ENCODE assay signal across 29 cellular contexts in genomic region chrX:134570509-134570846, GRCh38.
DNase-seq lines count a peak whose midpoint lies in the region; ATAC-seq lines count a peak whose summit lies in the region.
"Had no signal": no experiment of that assay in that cellular context is flagged by ENCODE, and none has a peak within 500 bp of the region (broad histone marks: within the 10 kb centered on the region; RNA-seq: fewer than 3 reads in every experiment).

No MANE protein-coding gene starts in this region.

- no peak overlapping the region for H3K27ac ChIP-seq in right cardiac atrium (ENCODE audit: low read length)
- H3K27ac ChIP-seq in SJCRH30, result peak overlapping the region; percentile 6
- H3K27ac ChIP-seq: adrenal gland, body of pancreas, esophagus squamous epithelium, foreskin keratinocyte, thoracic aorta had no signal

- intact Hi-C loops in Right ventricle myocardium superior (cut with DNase I) (no loop called here), right cardiac atrium (cut with DNase I) (no loop called here)

- H3K4me3 ChIP-seq in right cardiac atrium (ENCODE audit: low read length) (no peak overlapping the region), SJCRH30 (no peak overlapping the region)
- H3K4me3 ChIP-seq: adrenal gland, body of pancreas, esophagus squamous epithelium, lung, MG63, thoracic aorta had no signal

- H3K9me3 ChIP-seq in right cardiac atrium (ENCODE audit: control insufficient read depth, low read length) (no peaks in the 10 kb centered on the region), SJCRH30 (replicated peaks) (no peaks in the 10 kb centered on the region)
- H3K9me3 ChIP-seq: adrenal gland, body of pancreas, esophagus squamous epithelium, MG63, thoracic aorta had no signal

- no peak overlapping the region for H3K27ac Mint-ChIP-seq in effector memory CD8-positive, alpha-beta T cell
- H3K27ac Mint-ChIP-seq: activated naive CD4-positive, alpha-beta T cell treated with anti-CD3 and anti-CD28 coated beads for 36 hours; B cell; CD8-positive, alpha-beta T cell; nephron progenitor cell had no signal

- H3K4me1 Mint-ChIP-seq in effector memory CD8-positive, alpha-beta T cell (ENCODE audit: low read depth in 2 of 2), result no peaks in the 10 kb centered on the region
- H3K4me1 Mint-ChIP-seq: B cell had no signal

- peaks cover 2 to 20% of the 10 kb centered on the region in 2 donors for H3K27me3 Mint-ChIP-seq in effector memory CD8-positive, alpha-beta T cell

- H3K9me3 Mint-ChIP-seq in effector memory CD8-positive, alpha-beta T cell, result no peaks in the 10 kb centered on the region
- H3K9me3 Mint-ChIP-seq: activated naive CD4-positive, alpha-beta T cell treated with anti-CD3 and anti-CD28 coated beads for 36 hours; CD8-positive, alpha-beta T cell had no signal

- no peak overlapping the region for H3K4me3 Mint-ChIP-seq in effector memory CD8-positive, alpha-beta T cell
- H3K4me3 Mint-ChIP-seq: activated naive CD4-positive, alpha-beta T cell treated with anti-CD3 and anti-CD28 coated beads for 36 hours; B cell; CD8-positive, alpha-beta T cell; nephron progenitor cell had no signal

- 54% methylated on average over 3 of the region's 3 CpGs for WGBS in right cardiac atrium

- H3K36me3 ChIP-seq in SJCRH30, result no peaks in the 10 kb centered on the region
- H3K36me3 ChIP-seq: adrenal gland, esophagus squamous epithelium, MG63, thoracic aorta had no signal

- H3K27me3 ChIP-seq in right cardiac atrium (ENCODE audit: control insufficient read depth, insufficient read depth) (no peaks in the 10 kb centered on the region), SJCRH30 (no peaks in the 10 kb centered on the region)
- H3K27me3 ChIP-seq: body of pancreas, foreskin keratinocyte, MG63 had no signal

- peak; percentile 81 for ATAC-seq in Right ventricle myocardium superior (ENCODE audit: poor library complexity)
- ATAC-seq in right cardiac atrium, result no peak
- ATAC-seq in effector memory CD8-positive, alpha-beta T cell (replicated peaks), result no peak
- no peak for ATAC-seq in HG02840 (IDR thresholded peaks at IDR 0.05; ENCODE audit: low FRiP score, unreplicated experiment)
- ATAC-seq: activated CD4-positive, CD25-positive, alpha-beta regulatory T cell treated with anti-CD3 and anti-CD28 coated beads, Interleukin-2, amount 50 U/mL, for 24 hours; body of pancreas; CD8-positive, alpha-beta T cell; foreskin keratinocyte; stimulated activated naive CD8-positive, alpha-beta T cell treated with anti-CD3 and anti-CD28 coated beads, Interleukin-15, Interleukin-2, amounts not matched to agents 100 U/mL and 50 U/mL, for 24 hours had no signal

- DNase-seq in Right ventricle myocardium superior (no peak), right cardiac atrium (no peak), SJCRH30 (peak in 1 of 2 experiments; percentile 44), left kidney (ENCODE audit: low read depth, low spot score) (peak; percentile 1), NCI-H748 (lab: John Stamatoyannopoulos, UW; ENCODE audit: unreplicated experiment) (no peak)
- no peak for DNase-seq in effector memory CD8-positive, alpha-beta T cell
- DNase-seq: ACHN; activated CD4-positive, alpha-beta T cell treated with anti-CD3 and anti-CD28 coated beads, Interleukin-2, amount 50 U/mL, for 4 hours; activated naive CD4-positive, alpha-beta T cell treated with anti-CD3 and anti-CD28 coated beads for 36 hours; adrenal gland; body of pancreas; CD8-positive, alpha-beta T cell; esophagus squamous epithelium; foreskin keratinocyte; KG1; kidney glomerular epithelial cell; MG63; NCI-H1105; NCI-H187 treated with DMSO at 0.1 percent for 48 hours; NCI-H748 treated with DMSO at 0.1 percent for 48 hours; nephron progenitor cell; small intestine; stimulated activated CD4-positive, alpha-beta T cell treated with anti-CD3 and anti-CD28 coated beads, Interleukin-1b, Interleukin-23, amount 100 ng/mL, for 48 hours; stimulated activated naive CD8-positive, alpha-beta T cell treated with anti-CD3 and anti-CD28 coated beads, Interleukin-15, Interleukin-2, amounts not matched to agents 100 U/mL and 50 U/mL, for 24 hours had no signal

- H3K4me1 ChIP-seq in right cardiac atrium (ENCODE audit: control insufficient read depth, insufficient read depth, low read length) (no peaks in the 10 kb centered on the region), SJCRH30 (peaks cover 29% of the 10 kb centered on the region)
- H3K4me1 ChIP-seq: adrenal gland, body of pancreas, esophagus squamous epithelium had no signal

- H3K36me3 Mint-ChIP-seq in effector memory CD8-positive, alpha-beta T cell (ENCODE audit: insufficient read depth), result no peaks in the 10 kb centered on the region
- H3K36me3 Mint-ChIP-seq: CD8-positive, alpha-beta T cell had no signal
